In the genomic region with DNA sequence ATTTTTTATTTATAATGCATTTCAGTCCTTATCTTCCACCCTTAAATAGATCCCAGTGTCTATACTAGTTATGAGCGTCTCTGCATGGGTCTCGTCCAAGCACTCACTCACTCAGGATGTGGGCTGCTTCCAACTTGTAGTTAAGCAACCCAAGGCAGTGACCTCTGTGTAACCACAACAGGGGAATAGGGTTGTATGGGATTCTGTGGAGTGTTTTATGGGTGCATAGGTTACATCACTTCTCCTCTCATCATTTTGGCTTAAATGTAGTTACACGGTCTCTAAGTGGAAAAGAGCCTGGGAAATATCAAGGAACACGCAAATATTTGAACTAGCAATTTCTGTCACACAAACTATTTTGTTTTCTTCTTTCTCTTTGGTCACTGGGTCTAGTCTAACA, we compare ENCODE assay signal across 18 cellular contexts.
DNase-seq lines count a peak whose midpoint lies in the region; FAIRE-seq and TF ChIP-seq lines count a peak whose summit lies in the region.
"Had no signal": no experiment of that assay in that cellular context is flagged by ENCODE, and none has a peak within 500 bp of the region (broad histone marks: within the 10 kb centered on the region; RNA-seq: fewer than 3 reads in every experiment).

No MANE protein-coding gene starts in this region.

- H3K4me3 ChIP-seq in fibroblast of the aortic adventitia (ENCODE audit: low read depth, low read length), result no peak overlapping the region
- H3K4me3 ChIP-seq: gastroesophageal sphincter, HAP-1, lung, SJSA1, testis had no signal

- no peak for TF ChIP-seq CTCF in fibroblast of the aortic adventitia (IDR thresholded peaks at IDR 0.05; ENCODE audit: insufficient read depth, low read length)

- peak; percentile 80 for DNase-seq in HT1080 (ENCODE audit: low read depth)
- peak; percentile 64 for DNase-seq in RCC 7860 (ENCODE audit: low spot score)
- DNase-seq in fibroblast of the aortic adventitia (ENCODE audit: low read depth), result peak; percentile 30
- peak; percentile 35 for DNase-seq in urothelium cell line (ENCODE audit: low spot score)
- no peak for DNase-seq in activated CD4-positive, alpha-beta T cell treated with anti-CD3 and anti-CD28 coated beads, Interleukin-2, amount 50 U/mL, for 1 hour
- DNase-seq in SK-N-DZ (ENCODE audit: low spot score), result no peak
- no peak for DNase-seq in UCSD-AML1 (lab: John Stamatoyannopoulos, UW; ENCODE audit: unreplicated experiment)
- DNase-seq: activated CD4-positive, alpha-beta T cell treated with anti-CD3 and anti-CD28 coated beads, Interleukin-2, amount 10 ng/mL, durations not matched to agents 7 days and 5 days; naive thymus-derived CD8-positive, alpha-beta T cell; NCI-H1694 treated with DMSO at 0.1 percent for 48 hours; small intestine; testis had no signal

- FAIRE-seq in RCC 7860 (lab: Jason Lieb, UNC), result peak; percentile 33
- no peak for FAIRE-seq in urothelium cell line (lab: Jason Lieb, UNC)
- FAIRE-seq: colon, endometrium, small intestine had no signal

Comparison
In these comparisons a context has a peak if more than half of its experiments do, and no peak if none do; other contexts are left out.
1. DNase-seq: peak in HT1080 (single experiment), RCC 7860 (single experiment), fibroblast of the aortic adventitia (single experiment) and urothelium cell line (single experiment); none in activated CD4-positive, alpha-beta T cell treated with anti-CD3 and anti-CD28 coated beads, Interleukin-2, amount 50 U/mL, for 1 hour (single experiment), SK-N-DZ (single experiment) and UCSD-AML1 (single experiment).